16 cellular contexts compared by ENCODE assay signal in genomic region chr4:128308986-128309385, GRCh38. TPM values are rescaled to one million over a fixed set of nuclear protein-coding genes. Genes with fewer than 3 reads are reported as not detected.
DNase-seq lines count a peak whose midpoint lies in the region; ATAC-seq and TF ChIP-seq lines count a peak whose summit lies in the region.
"Had no signal": no experiment of that assay in that cellular context is flagged by ENCODE, and none has a peak within 500 bp of the region (broad histone marks: within the 10 kb centered on the region; RNA-seq: fewer than 3 reads in every experiment).

No MANE protein-coding gene starts in this region.

- TF ChIP-seq CTCF in choroid plexus epithelial cell (conservative IDR thresholded peaks at IDR 0.05; ENCODE audit: low read depth, low read length), result no peak
- no peak for TF ChIP-seq CTCF in omental fat pad (IDR thresholded peaks at IDR 0.05)
- no peak for TF ChIP-seq CTCF in psoas muscle (IDR thresholded peaks at IDR 0.05)
- no peak for TF ChIP-seq CTCF in tibial artery (IDR thresholded peaks at IDR 0.05)

- ATAC-seq in left ventricle myocardium superior (peak; percentile 41), omental fat pad (ENCODE audit: low FRiP score) (peak; percentile 39), psoas muscle (no peak)

- DNase-seq in adipocyte (ENCODE audit: low read depth) (no peak), choroid plexus epithelial cell (ENCODE audit: low read depth) (peak; percentile 27), left ventricle myocardium superior (no peak), omental fat pad (ENCODE audit: low spot score) (no peak), NCI-H2107 (lab: John Stamatoyannopoulos, UW) (no peak), MG63 (no peak), psoas muscle (no peak), tibial artery (no peak)
- DNase-seq: ACHN, DND-41, NCI-H1048, NCI-H146, NCI-H2029 treated with DMSO at 0.1 percent for 48 hours, NCI-H774, SHP77 had no signal

- peak overlapping the region; percentile 4 for H3K9ac ChIP-seq in adipocyte (ENCODE audit: low read length)

- H3K9me3 ChIP-seq in adipocyte (ENCODE audit: control insufficient read depth, low read length), result no peaks in the 10 kb centered on the region
- no peaks in the 10 kb centered on the region for H3K9me3 ChIP-seq in MG63
- no peaks in the 10 kb centered on the region for H3K9me3 ChIP-seq in psoas muscle
- no peaks in the 10 kb centered on the region for H3K9me3 ChIP-seq in tibial artery

- H3K36me3 ChIP-seq in adipocyte (ENCODE audit: control insufficient read depth, insufficient read depth, low read length, severe bottlenecking) (peaks cover 3% of the 10 kb centered on the region), MG63 (no peaks in the 10 kb centered on the region), psoas muscle (ENCODE audit: insufficient read depth in 1 of 2, low read depth in 1 of 2) (no peaks in the 10 kb centered on the region), tibial artery (no peaks in the 10 kb centered on the region)

- H3K27ac ChIP-seq in psoas muscle (no peak overlapping the region), tibial artery (no peak overlapping the region)
- H3K27ac ChIP-seq: SK-N-MC had no signal

- peaks cover 30% of the 10 kb centered on the region for H3K4me1 ChIP-seq in adipocyte (ENCODE audit: control insufficient read depth, insufficient read depth, low read length)
- peaks cover 8% of the 10 kb centered on the region for H3K4me1 ChIP-seq in psoas muscle
- no peaks in the 10 kb centered on the region for H3K4me1 ChIP-seq in tibial artery

- H3K27me3 ChIP-seq in adipocyte (replicated peaks; ENCODE audit: control insufficient read depth, insufficient read depth, low read length) (no peaks in the 10 kb centered on the region), MG63 (no peaks in the 10 kb centered on the region), psoas muscle (ENCODE audit: insufficient read depth in 3 of 3, low read length in 2 of 3) (no peaks in the 10 kb centered on the region), tibial artery (no peaks in the 10 kb centered on the region)

- H3K4me3 ChIP-seq in adipocyte (ENCODE audit: low read length), result no peak overlapping the region
- H3K4me3 ChIP-seq in choroid plexus epithelial cell (ENCODE audit: low read depth, low read length), result no peak overlapping the region
- no peak overlapping the region for H3K4me3 ChIP-seq in MG63
- no peak overlapping the region for H3K4me3 ChIP-seq in psoas muscle
- no peak overlapping the region for H3K4me3 ChIP-seq in tibial artery
- H3K4me3 ChIP-seq: SK-N-MC had no signal

- intact Hi-C loops in left ventricle myocardium superior (cut with micrococcal nuclease), result no loop called here
- intact Hi-C loops in psoas muscle (cut with DNase I), result no loop called here
- intact Hi-C loops in tibial artery (cut with DNase I; ENCODE audit: low total_unique reads), result no loop called here

- 23 to 45% (median 29%) methylated on average over 2 of the region's 2 CpGs for WGBS in psoas muscle, 3 donors

RNA-seq across cellular contexts. Expression of gene PGRMC2, which starts 21.4 kb away (rescaled TPM):
- 64.3 TPM for total RNA-seq in left ventricle myocardium superior
- total RNA-seq in omental fat pad, result 10 to 100 TPM; 34.8 to 77.4 (median 56.9) TPM
- total RNA-seq in MG63 (2014; rRNA removed; shearing (Covaris generic); ENCODE audit: low replicate concordance), result 40.0 and 104 TPM in 2 replicates
- 10 to 100 TPM; 27.7 to 43.2 (median 34.8) TPM for total RNA-seq in psoas muscle
- 10 to 100 TPM; 21.9 to 42.9 (median 25.7) TPM for polyA plus RNA-seq in psoas muscle

Comparison
In these comparisons a context has a peak if more than half of its experiments do, and no peak if none do; other contexts are left out.
1. ATAC-seq: peak in left ventricle myocardium superior (single experiment) and omental fat pad (single experiment); none in psoas muscle (0 of 4).